Comparison of ENCODE assay signal across 8 cellular contexts in genomic region chr10:96271017-96271815, GRCh38. TPM values are rescaled to one million over a fixed set of nuclear protein-coding genes. Genes with fewer than 3 reads are reported as not detected.
DNase-seq lines count a peak whose midpoint lies in the region; ATAC-seq, FAIRE-seq and TF ChIP-seq lines count a peak whose summit lies in the region.

TSS of gene BLNK (minus strand) at chr10:96271569. CDS start at chr10:96271398, 171 bp downstream.

- H3K27me3 Mint-ChIP-seq in activated CD8-positive, alpha-beta memory T cell treated with anti-CD3 and anti-CD28 coated beads, Interleukin-2, amount 10 ng/mL, durations not matched to agents 7 days and 5 days = peaks cover 37% of the 10 kb centered on the region

- H3K9me3 Mint-ChIP-seq in activated CD8-positive, alpha-beta memory T cell treated with anti-CD3 and anti-CD28 coated beads, Interleukin-2, amount 10 ng/mL, durations not matched to agents 7 days and 5 days (ENCODE audit: low read depth) = no peaks in the 10 kb centered on the region

- no peaks in the 10 kb centered on the region for H3K36me3 Mint-ChIP-seq in activated CD8-positive, alpha-beta memory T cell treated with anti-CD3 and anti-CD28 coated beads, Interleukin-2, amount 10 ng/mL, durations not matched to agents 7 days and 5 days

- no peaks in the 10 kb centered on the region for H3K4me1 Mint-ChIP-seq in activated CD8-positive, alpha-beta memory T cell treated with anti-CD3 and anti-CD28 coated beads, Interleukin-2, amount 10 ng/mL, durations not matched to agents 7 days and 5 days

- H3K27ac Mint-ChIP-seq in activated CD8-positive, alpha-beta memory T cell treated with anti-CD3 and anti-CD28 coated beads, Interleukin-2, amount 10 ng/mL, durations not matched to agents 7 days and 5 days = no peak within 1 kb of the TSS

- DNase-seq in GM12891 (ENCODE audit: insufficient read length, low spot score) (no peak), Kasumi-1 (lab: John Stamatoyannopoulos, UW) (peak; percentile 8 to 26), posterior vena cava (ENCODE audit: low spot score) (peak; percentile 86), HK-2 (ENCODE audit: unreplicated experiment) (no peak)
- DNase-seq in activated CD4-positive, alpha-beta T cell treated with anti-CD3 and anti-CD28 coated beads, Interleukin-2, amount 50 U/mL, for 4 hours = no peak
- DNase-seq in activated CD8-positive, alpha-beta memory T cell treated with anti-CD3 and anti-CD28 coated beads, Interleukin-2, amount 10 ng/mL, durations not matched to agents 7 days and 5 days = no peak

- intact Hi-C loops in posterior vena cava (cut with DNase I) = no loop called here

- ATAC-seq in GM21717 (IDR thresholded peaks at IDR 0.05; ENCODE audit: unreplicated experiment) (peak; percentile 64), esophagus mucosa (peak; percentile 73)
- ATAC-seq in activated CD8-positive, alpha-beta memory T cell treated with anti-CD3 and anti-CD28 coated beads, Interleukin-2, amount 10 ng/mL, durations not matched to agents 7 days and 5 days = no peak

- CTCF ChIA-PET in activated CD8-positive, alpha-beta memory T cell treated with anti-CD3 and anti-CD28 coated beads, Interleukin-2, amount 10 ng/mL, durations not matched to agents 7 days and 5 days (lab: Charles Lee) = interaction anchor here (1.0 to 1.3 kb wide), 2 partner anchors 13 to 42 kb away, joined by 3 to 4 read pairs; no protein-coding TSS in a partner anchor

- no peak for FAIRE-seq in GM12891 (lab: Jason Lieb, UNC)

- peak; percentile 97 for TF ChIP-seq POLR2A in GM12891 (IDR thresholded peaks at IDR 0.05; ENCODE audit: low read depth, low read length)

- no peak within 1 kb of the TSS for H3K4me3 Mint-ChIP-seq in activated CD8-positive, alpha-beta memory T cell treated with anti-CD3 and anti-CD28 coated beads, Interleukin-2, amount 10 ng/mL, durations not matched to agents 7 days and 5 days

TF ChIP-seq in GM12891, 5 proteins besides CTCF, POLR2A, EP300 and RAD21:
- TF ChIP-seq PAX5 (IDR thresholded peaks at IDR 0.05; ENCODE audit: insufficient read depth, low read length, severe bottlenecking) = no peak
- peak; percentile 93 for TF ChIP-seq TAF1 (IDR thresholded peaks at IDR 0.05; ENCODE audit: low read depth, low read length)
- peak; percentile 86; the same call in 1 of the 2 replicates for TF ChIP-seq POU2F2 (IDR thresholded peaks at IDR 0.05; ENCODE audit: low read depth, low read length)
- TF ChIP-seq SPI1 (IDR thresholded peaks at IDR 0.05; ENCODE audit: low read depth, low read length) = peak; percentile 57; the same call in 1 of the 2 replicates
- TF ChIP-seq POLR2AphosphoS5 (IDR thresholded peaks at IDR 0.05; ENCODE audit: low read depth, low read length) = peak; percentile 97

RNA-seq across cellular contexts. Expression of gene BLNK, which starts in this region (rescaled TPM):
- 92.6 TPM for polyA plus RNA-seq in GM12891 (2012; ENCODE audit: low read depth, missing spikeins)
- total RNA-seq in esophagus mucosa = 51.3 TPM
- 1 to 10 TPM; 3.2 to 4.1 TPM for total RNA-seq in posterior vena cava
- total RNA-seq in activated CD8-positive, alpha-beta memory T cell treated with anti-CD3 and anti-CD28 coated beads, Interleukin-2, amount 10 ng/mL, durations not matched to agents 7 days and 5 days = not detected

Comparison
In these comparisons a context has a peak if more than half of its experiments do, and no peak if none do; other contexts are left out.
1. RNA of gene BLNK (total RNA-seq): 51.3 TPM in esophagus mucosa (single experiment); 3.2 to 4.1 TPM in posterior vena cava and not detected in activated CD8-positive, alpha-beta memory T cell treated with anti-CD3 and anti-CD28 coated beads, Interleukin-2, amount 10 ng/mL, durations not matched to agents 7 days and 5 days; every median in the first group is over 10 times any median in the second.
2. DNase-seq: peak in Kasumi-1 (2 of 2) and posterior vena cava (single experiment); none in GM12891 (single experiment), activated CD4-positive, alpha-beta T cell treated with anti-CD3 and anti-CD28 coated beads, Interleukin-2, amount 50 U/mL, for 4 hours (0 of 2), activated CD8-positive, alpha-beta memory T cell treated with anti-CD3 and anti-CD28 coated beads, Interleukin-2, amount 10 ng/mL, durations not matched to agents 7 days and 5 days (single experiment) and HK-2 (single experiment).